13 cellular contexts compared by ENCODE assay signal in the genomic region with DNA sequence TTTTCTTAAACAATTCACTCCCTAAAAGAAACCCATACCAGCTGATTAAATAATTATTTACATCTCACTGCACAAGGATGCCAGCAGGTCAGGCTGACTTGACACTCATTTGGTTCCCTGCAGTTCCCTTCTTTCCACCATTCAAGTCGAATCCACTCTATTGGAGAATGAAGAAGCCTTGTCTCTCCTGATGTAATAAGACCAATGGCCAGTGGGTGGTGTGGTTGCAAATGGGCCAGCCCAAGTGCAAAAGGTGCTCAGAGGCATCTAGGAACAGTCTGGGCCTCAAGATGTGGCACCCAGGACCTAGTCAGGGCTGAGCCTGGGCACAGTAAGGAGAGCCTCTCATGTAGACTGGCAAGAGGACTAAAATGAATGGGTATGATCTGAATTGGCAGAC. TPM values are rescaled to one million over a fixed set of nuclear protein-coding genes. Genes with fewer than 3 reads are reported as not detected.
DNase-seq lines count a peak whose midpoint lies in the region; ATAC-seq and TF ChIP-seq lines count a peak whose summit lies in the region.
"Had no signal": no experiment of that assay in that cellular context is flagged by ENCODE, and none has a peak within 500 bp of the region (broad histone marks: within the 10 kb centered on the region; RNA-seq: fewer than 3 reads in every experiment).

No MANE protein-coding gene starts in this region.

- no TSS peak for BruUV-seq in OCI-LY7 (replicated peaks; lab: Mats Ljungman, UMichigan)

- no peaks in the 10 kb centered on the region; the same call in 1 of the 2 replicates for H3K9me3 ChIP-seq in OCI-LY7 (ENCODE audit: low read length)

- CTCF ChIA-PET in OCI-LY7 (lab: Charles Lee; ENCODE audit: unreplicated experiment), result interaction anchor here (0.7 to 1.2 kb wide), 2 partner anchors 17 to 22 kb away, joined by 3 read pairs; no protein-coding TSS in a partner anchor

- TF ChIP-seq CTCF in GM13977 (IDR thresholded peaks at IDR 0.05; ENCODE audit: extremely low read depth, insufficient read depth, missing control alignments) (peak; percentile 42), OCI-LY7 (conservative IDR thresholded peaks at IDR 0.05; ENCODE audit: low read length) (peak; percentile 74)

- ATAC-seq in GM19397 (IDR thresholded peaks at IDR 0.05; ENCODE audit: unreplicated experiment) (no peak), HG02571 (IDR thresholded peaks at IDR 0.05; ENCODE audit: unreplicated experiment) (no peak)
- ATAC-seq: T-cell had no signal

- peak; percentile 5 for DNase-seq in DMS 273 treated with DMSO at 0.1 percent for 48 hours (lab: John Stamatoyannopoulos, UW)
- DNase-seq in GM13977 (ENCODE audit: low spot score), result no peak
- peak; percentile 54 for DNase-seq in OCI-LY7 (ENCODE audit: low spot score)
- DNase-seq in iPS DF 19.7 (ENCODE audit: low read depth, low spot score), result peak; percentile 30
- no peak for DNase-seq in activated CD8-positive, alpha-beta memory T cell treated with anti-CD3 and anti-CD28 coated beads, Interleukin-2, amount 50 U/mL, for 48 hours
- DNase-seq in anterior cingulate cortex (lab: John Stamatoyannopoulos, UW), result no peak
- DNase-seq: activated CD4-positive, alpha-beta T cell treated with anti-CD3 and anti-CD28 coated beads, Interleukin-2, amount 10 ng/mL, durations not matched to agents 7 days and 5 days; GOT3; NCI-H146; T-cell had no signal

- H3K36me3 ChIP-seq in OCI-LY7 (ENCODE audit: insufficient read depth, low read length), result no peaks in the 10 kb centered on the region

- no peaks in the 10 kb centered on the region for H3K4me1 ChIP-seq in OCI-LY7 (ENCODE audit: insufficient read depth, low read length, poor library complexity, severe bottlenecking)

- H3K4me3 ChIP-seq in OCI-LY7 (ENCODE audit: low read depth, low read length, poor library complexity, severe bottlenecking), result no peak overlapping the region

- H3K4me2 ChIP-seq in OCI-LY7 (ENCODE audit: low read length), result no peak overlapping the region

- H2AFZ ChIP-seq in OCI-LY7 (ENCODE audit: low read length), result no peak overlapping the region

- intact Hi-C loops in OCI-LY7 (cut with micrococcal nuclease; ENCODE audit: unreplicated experiment), result loop anchor here (2.0 kb wide), 1 partner anchor 16 kb away; no protein-coding TSS in a partner anchor

- no peaks in the 10 kb centered on the region for H3K9me2 ChIP-seq in OCI-LY7 (ENCODE audit: insufficient read depth, low read length)

- H3K79me2 ChIP-seq in OCI-LY7 (ENCODE audit: insufficient read depth, low read depth, low read length), result no peaks in the 10 kb centered on the region

- POLR2A ChIA-PET in OCI-LY7 (lab: Charles Lee), result interaction anchor here (0.9 to 2.5 kb wide), 4 partner anchors 15 to 21 kb away, joined by 3 to 9 read pairs (median 6); no protein-coding TSS in a partner anchor

- H3K27ac ChIP-seq in OCI-LY7 (ENCODE audit: low read depth, low read length, poor library complexity, severe bottlenecking), result no peak overlapping the region

- no peaks in the 10 kb centered on the region for H4K20me1 ChIP-seq in OCI-LY7 (ENCODE audit: insufficient read depth, low read length)

- in situ Hi-C loops in GM13977 (cut with MboI; ENCODE audit: low pct_unique_long_range_greater_than_20kb, low sequenced_read_pairs, unreplicated experiment), result no loop called here

RNA-seq across cellular contexts. Expression of gene C16orf78, which starts 9.3 kb away (rescaled TPM):
- total RNA-seq in OCI-LY7 (2014; rRNA removed; shearing (Covaris generic)), result not detected in 2 replicates
- not detected in 2 replicates for total RNA-seq in OCI-LY7 (2022)
- total RNA-seq: activated CD4-positive, alpha-beta T cell treated with anti-CD3 and anti-CD28 coated beads, Interleukin-2, amount 10 ng/mL, durations not matched to agents 7 days and 5 days; liver; T-cell had no signal

Comparison
In these comparisons a context has a peak if more than half of its experiments do, and no peak if none do; other contexts are left out.
1. DNase-seq: peak in DMS 273 treated with DMSO at 0.1 percent for 48 hours (single experiment), OCI-LY7 (single experiment) and iPS DF 19.7 (single experiment); none in GM13977 (single experiment), activated CD8-positive, alpha-beta memory T cell treated with anti-CD3 and anti-CD28 coated beads, Interleukin-2, amount 50 U/mL, for 48 hours (single experiment) and anterior cingulate cortex (0 of 58).